ENCODE assay signal across 17 cellular contexts in the genomic region with DNA sequence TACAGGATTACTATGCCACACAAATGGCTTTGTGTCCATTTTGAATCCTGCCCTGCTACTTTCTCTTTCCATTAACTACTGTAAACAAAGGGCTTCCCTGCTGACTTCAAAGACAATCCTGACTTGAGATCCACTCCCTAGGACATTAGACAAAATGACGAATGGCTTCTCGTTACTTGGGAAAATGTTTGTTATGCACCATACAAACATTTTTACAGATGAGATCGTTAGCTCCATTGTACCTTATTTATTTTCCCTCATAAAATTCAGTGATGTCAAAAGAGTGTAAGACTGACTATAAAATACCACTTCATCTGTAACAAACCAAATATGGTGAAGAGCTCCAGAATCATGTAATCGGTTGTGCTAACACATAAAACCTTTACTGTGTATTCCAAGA.
DNase-seq lines count a peak whose midpoint lies in the region; ATAC-seq, FAIRE-seq and TF ChIP-seq lines count a peak whose summit lies in the region.
"Had no signal": no experiment of that assay in that cellular context is flagged by ENCODE, and none has a peak within 500 bp of the region (broad histone marks: within the 10 kb centered on the region; RNA-seq: fewer than 3 reads in every experiment).

No MANE protein-coding gene starts in this region.

- ATAC-seq in HepG2 (no peak), right lobe of liver (no peak), foreskin keratinocyte (no peak), HG03025 (IDR thresholded peaks at IDR 0.05; ENCODE audit: low FRiP score, unreplicated experiment) (no peak)
- ATAC-seq: CD8-positive, alpha-beta T cell; left lung had no signal

- WGBS in HepG2 (ENCODE audit: low lambda C conversion rate), result 9% methylated on average over 4 of the region's 4 CpGs
- 41% methylated on average over 4 of the region's 4 CpGs for WGBS in right lobe of liver (ENCODE audit: insufficient coverage, low coverage, low lambda C conversion rate, missing lambda C conversion rate)

- no peak overlapping the region for H3K4me2 ChIP-seq in HepG2 (ENCODE audit: low read depth, low read length)

- CTCF ChIA-PET in HepG2 (lab: Yijun Ruan, JAX; ENCODE audit: low intra/inter-chr PET ratio, low total read pairs), result no interaction called here

- H3K36me3 ChIP-seq in HepG2 (replicated peaks in 1 of 2; ENCODE audit: control insufficient read depth in 1 of 2, insufficient read depth in 2 of 2, low read length in 2 of 2), result no peaks in the 10 kb centered on the region
- H3K36me3 ChIP-seq in right lobe of liver, result no peaks in the 10 kb centered on the region
- H3K36me3 ChIP-seq: uterus had no signal

- no TSS peak for BruUV-seq in HepG2 (replicated peaks; lab: Mats Ljungman, UMichigan)

- DNase-seq in HepG2 (ENCODE audit: low spot score) (peak; percentile 1), right lobe of liver (no peak), NCI-H345 treated with DMSO at 0.1 percent for 48 hours (lab: John Stamatoyannopoulos, UW; ENCODE audit: unreplicated experiment) (peak; percentile 72), iPS-NIHi7 (ENCODE audit: extremely low spot score) (peak; percentile 13), foreskin keratinocyte (no peak), NCI-H1694 (lab: John Stamatoyannopoulos, UW) (no peak)
- no peak for DNase-seq in stimulated activated CD4-positive, alpha-beta T cell treated with anti-CD3 and anti-CD28 coated beads, Interleukin-2, amount 100 ng/mL, for 48 hours
- DNase-seq: activated CD4-positive, alpha-beta T cell treated with anti-CD3 and anti-CD28 coated beads, Interleukin-2, amount 50 U/mL, for 1 hour; activated naive CD8-positive, alpha-beta T cell treated with anti-CD3 and anti-CD28 coated beads for 36 hours; activated T-cell treated with anti-CD3 and anti-CD28 coated beads, Interleukin-2, amount 50 U/mL, for 24 hours; CD8-positive, alpha-beta T cell; effector memory CD4-positive, alpha-beta T cell; HCEC 1CT; left lung; NCI-H2107; uterus had no signal

- TF ChIP-seq POLR2A in HepG2 (IDR thresholded peaks at IDR 0.05; ENCODE audit: insufficient read depth in 1 of 2, low read depth in 2 of 2, low read length in 2 of 2) (no peak), right lobe of liver (IDR thresholded peaks at IDR 0.05) (no peak)

- no peaks in the 10 kb centered on the region for H4K20me1 ChIP-seq in HepG2 (ENCODE audit: insufficient read depth, low read length)

- POLR2A ChIA-PET in HepG2 (lab: Yijun Ruan, JAX), result no interaction called here

- TF ChIP-seq CTCF in HepG2 (CRISPR knock-in tag; IDR thresholded peaks at IDR 0.05) (no peak), right lobe of liver (IDR thresholded peaks at IDR 0.05) (no peak), foreskin keratinocyte (conservative IDR thresholded peaks at IDR 0.05) (no peak)

- H3K4me3 ChIP-seq in HepG2 (replicated peaks in 1 of 3; ENCODE audit: insufficient read depth in 1 of 3, low read depth in 2 of 3, low read length in 3 of 3) (no peak overlapping the region), right lobe of liver (no peak overlapping the region)
- H3K4me3 ChIP-seq: left lung, uterus had no signal

- TF ChIP-seq EP300 in HepG2 (IDR thresholded peaks at IDR 0.05; ENCODE audit: low read depth in 2 of 2, low read length in 2 of 2), result no peak
- TF ChIP-seq EP300 in HepG2 (CRISPR knock-in tag; IDR thresholded peaks at IDR 0.05; ENCODE audit: borderline replicate concordance), result no peak

- H2AFZ ChIP-seq in HepG2 (ENCODE audit: low read length), result no peak overlapping the region

- TF ChIP-seq RAD21 in HepG2 (CRISPR knock-in tag; IDR thresholded peaks at IDR 0.05), result no peak

- intact Hi-C loops in HepG2 (cut with micrococcal nuclease; ENCODE audit: unreplicated experiment), result no loop called here
- intact Hi-C loops in right lobe of liver (cut with DNase I), result no loop called here

- in situ Hi-C loops in HepG2 (cut with HindIII; ENCODE audit: extremely low pct_ligation_motif_present, low pct_unique_long_range_greater_than_20kb), result no loop called here

- no peaks in the 10 kb centered on the region for H3K79me2 ChIP-seq in HepG2 (ENCODE audit: insufficient read depth, low read length)

- no peaks in the 10 kb centered on the region for H3K9me3 ChIP-seq in HepG2 (ENCODE audit: low read length)
- no peaks in the 10 kb centered on the region for H3K9me3 ChIP-seq in right lobe of liver
- H3K9me3 ChIP-seq: left lung, uterus had no signal

- no peak for FAIRE-seq in HepG2 (lab: Jason Lieb, UNC)

- H3K27me3 ChIP-seq in HepG2 (ENCODE audit: control insufficient read depth in 1 of 2, insufficient read depth in 2 of 2, low read length in 2 of 2) (no peaks in the 10 kb centered on the region), right lobe of liver (no peaks in the 10 kb centered on the region), foreskin keratinocyte (no peaks in the 10 kb centered on the region)
- H3K27me3 ChIP-seq: left lung, uterus had no signal

- H3K4me1 ChIP-seq in HepG2 (ENCODE audit: insufficient read depth, low read length), result no peaks in the 10 kb centered on the region
- H3K4me1 ChIP-seq in right lobe of liver, result no peaks in the 10 kb centered on the region
- H3K4me1 ChIP-seq in foreskin keratinocyte, result no peaks in the 10 kb centered on the region
- H3K4me1 ChIP-seq: left lung, uterus had no signal

- H3K9ac ChIP-seq in HepG2 (ENCODE audit: insufficient read depth, low read depth, low read length), result no peak overlapping the region

- H3K27ac ChIP-seq in HepG2 (ENCODE audit: extremely low read length, insufficient read depth, low read length), result no peak overlapping the region
- H3K27ac ChIP-seq in right lobe of liver, result no peak overlapping the region
- no peak overlapping the region for H3K27ac ChIP-seq in foreskin keratinocyte
- H3K27ac ChIP-seq: left lung had no signal

TF ChIP-seq in HepG2, 621 proteins besides CTCF, POLR2A, EP300 and RAD21 (continues in another document):
- TF ChIP-seq GFI1 (CRISPR knock-in tag; IDR thresholded peaks at IDR 0.05; ENCODE audit: borderline replicate concordance) (no peak), RFX1 (IDR thresholded peaks at IDR 0.05) (no peak), ZNF501 (CRISPR knock-in tag; IDR thresholded peaks at IDR 0.05) (no peak), MEF2D (CRISPR knock-in tag; IDR thresholded peaks at IDR 0.05) (no peak), ZNF335 (CRISPR knock-in tag; IDR thresholded peaks at IDR 0.05) (no peak), NCOR1 (IDR thresholded peaks at IDR 0.05; ENCODE audit: borderline replicate concordance, low read length) (no peak), ZNF30 (CRISPR knock-in tag; IDR thresholded peaks at IDR 0.05) (no peak), NCOA5 (CRISPR knock-in tag; IDR thresholded peaks at IDR 0.05) (no peak), ZNF674 (CRISPR knock-in tag; IDR thresholded peaks at IDR 0.05; ENCODE audit: low read depth) (no peak)
- TF ChIP-seq, protein P1, sequence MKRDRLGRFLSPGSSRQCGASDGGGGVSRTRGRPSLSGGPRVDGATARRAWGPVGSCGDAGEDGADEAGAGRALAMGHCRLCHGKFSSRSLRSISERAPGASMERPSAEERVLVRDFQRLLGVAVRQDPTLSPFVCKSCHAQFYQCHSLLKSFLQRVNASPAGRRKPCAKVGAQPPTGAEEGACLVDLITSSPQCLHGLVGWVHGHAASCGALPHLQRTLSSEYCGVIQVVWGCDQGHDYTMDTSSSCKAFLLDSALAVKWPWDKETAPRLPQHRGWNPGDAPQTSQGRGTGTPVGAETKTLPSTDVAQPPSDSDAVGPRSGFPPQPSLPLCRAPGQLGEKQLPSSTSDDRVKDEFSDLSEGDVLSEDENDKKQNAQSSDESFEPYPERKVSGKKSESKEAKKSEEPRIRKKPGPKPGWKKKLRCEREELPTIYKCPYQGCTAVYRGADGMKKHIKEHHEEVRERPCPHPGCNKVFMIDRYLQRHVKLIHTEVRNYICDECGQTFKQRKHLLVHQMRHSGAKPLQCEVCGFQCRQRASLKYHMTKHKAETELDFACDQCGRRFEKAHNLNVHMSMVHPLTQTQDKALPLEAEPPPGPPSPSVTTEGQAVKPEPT (CRISPR knock-in tag; IDR thresholded peaks at IDR 0.05; ENCODE audit: low read depth), result no peak
- TF ChIP-seq, protein P2, sequence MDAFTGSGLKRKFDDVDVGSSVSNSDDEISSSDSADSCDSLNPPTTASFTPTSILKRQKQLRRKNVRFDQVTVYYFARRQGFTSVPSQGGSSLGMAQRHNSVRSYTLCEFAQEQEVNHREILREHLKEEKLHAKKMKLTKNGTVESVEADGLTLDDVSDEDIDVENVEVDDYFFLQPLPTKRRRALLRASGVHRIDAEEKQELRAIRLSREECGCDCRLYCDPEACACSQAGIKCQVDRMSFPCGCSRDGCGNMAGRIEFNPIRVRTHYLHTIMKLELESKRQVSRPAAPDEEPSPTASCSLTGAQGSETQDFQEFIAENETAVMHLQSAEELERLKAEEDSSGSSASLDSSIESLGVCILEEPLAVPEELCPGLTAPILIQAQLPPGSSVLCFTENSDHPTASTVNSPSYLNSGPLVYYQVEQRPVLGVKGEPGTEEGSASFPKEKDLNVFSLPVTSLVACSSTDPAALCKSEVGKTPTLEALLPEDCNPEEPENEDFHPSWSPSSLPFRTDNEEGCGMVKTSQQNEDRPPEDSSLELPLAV (CRISPR knock-in tag; conservative IDR thresholded peaks at IDR 0.05; ENCODE audit: low read depth), result no peak

Comparison
In these comparisons a context has a peak if more than half of its experiments do, and no peak if none do; other contexts are left out.
1. DNase-seq: peak in HepG2 (single experiment), NCI-H345 treated with DMSO at 0.1 percent for 48 hours (single experiment) and iPS-NIHi7 (single experiment); none in right lobe of liver (0 of 3), stimulated activated CD4-positive, alpha-beta T cell treated with anti-CD3 and anti-CD28 coated beads, Interleukin-2, amount 100 ng/mL, for 48 hours (0 of 2), foreskin keratinocyte (0 of 2) and NCI-H1694 (single experiment).